ENCODE assay signal across 8 cellular contexts in the genomic region with DNA sequence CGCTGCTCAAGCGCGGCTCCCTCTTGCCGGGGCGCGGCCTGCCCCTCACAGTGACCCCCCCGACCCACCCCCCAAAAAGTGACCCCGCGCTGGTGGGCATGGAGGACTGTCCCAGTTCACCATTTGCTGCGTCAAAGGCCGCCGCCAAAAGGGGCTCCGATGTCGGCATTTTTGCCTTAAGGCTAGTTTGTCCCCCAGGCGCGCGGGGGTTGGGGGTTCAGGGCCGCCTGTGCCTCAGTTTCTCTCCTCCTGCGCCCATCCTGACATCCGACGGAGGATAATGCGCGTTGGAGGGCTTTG. TPM values are rescaled to one million over a fixed set of nuclear protein-coding genes. Genes with fewer than 3 reads are reported as not detected.
DNase-seq lines count a peak whose midpoint lies in the region; FAIRE-seq and TF ChIP-seq lines count a peak whose summit lies in the region.
"Had no signal": no experiment of that assay in that cellular context is flagged by ENCODE, and none has a peak within 500 bp of the region (broad histone marks: within the 10 kb centered on the region; RNA-seq: fewer than 3 reads in every experiment).

No MANE protein-coding gene starts in this region.

- peaks cover 1% of the 10 kb centered on the region for H3K9me3 Mint-ChIP-seq in activated naive CD8-positive, alpha-beta T cell treated with anti-CD3 and anti-CD28 coated beads for 36 hours

- intact Hi-C loops in kidney (cut with DNase I), result no loop called here

- H3K27me3 ChIP-seq in HUES6 (ENCODE audit: control insufficient read depth, insufficient read depth, low read length) (peaks cover 100% of the 10 kb centered on the region), iPS-15b (ENCODE audit: control insufficient read depth, insufficient read depth, low read length) (peaks cover 99% of the 10 kb centered on the region), subcutaneous abdominal adipose tissue (ENCODE audit: control insufficient read depth in 5 of 5, insufficient read depth in 4 of 5, low read length in 5 of 5) (peaks cover 0 to 3% (median 0%) of the 10 kb centered on the region in 5 donors)

- H3K4me3 Mint-ChIP-seq in activated naive CD8-positive, alpha-beta T cell treated with anti-CD3 and anti-CD28 coated beads for 36 hours, result peak overlapping the region; percentile 81

- no peak for FAIRE-seq in kidney (lab: Jason Lieb, UNC)

- H3K4me1 Mint-ChIP-seq in activated naive CD8-positive, alpha-beta T cell treated with anti-CD3 and anti-CD28 coated beads for 36 hours, result peaks cover 29% of the 10 kb centered on the region

- peaks cover 52% of the 10 kb centered on the region for H3K4me1 ChIP-seq in HUES6 (ENCODE audit: control insufficient read depth, insufficient read depth, low read length)
- H3K4me1 ChIP-seq in iPS-15b (ENCODE audit: control insufficient read depth, insufficient read depth, low read length), result peaks cover 6% of the 10 kb centered on the region
- peaks cover 12 to 100% (median 96%) of the 10 kb centered on the region in 5 donors for H3K4me1 ChIP-seq in subcutaneous abdominal adipose tissue (ENCODE audit: control insufficient read depth in 5 of 5, insufficient read depth in 5 of 5, low read length in 5 of 5)
- H3K4me1 ChIP-seq in kidney (ENCODE audit: control insufficient read depth in 1 of 2, insufficient read depth in 1 of 2, low read depth in 1 of 2, low read length in 2 of 2), result peaks cover 0 to 20% of the 10 kb centered on the region in 2 donors

- peak overlapping the region; percentile 94 for H3K27ac Mint-ChIP-seq in activated naive CD8-positive, alpha-beta T cell treated with anti-CD3 and anti-CD28 coated beads for 36 hours

- H3K4me3 ChIP-seq in HUES6 (ENCODE audit: low read depth, low read length) (peak overlapping the region; percentile 35), iPS-15b (ENCODE audit: low read depth, low read length) (peak overlapping the region; percentile 37), subcutaneous abdominal adipose tissue (ENCODE audit: low read depth in 1 of 5, low read length in 5 of 5) (peak overlapping the region; percentile 56 to 68 (median 65)), kidney (ENCODE audit: low read length in 2 of 2) (peak overlapping the region in 1 of 2 donors; percentile 51)

- H3K36me3 ChIP-seq in HUES6 (ENCODE audit: control insufficient read depth, insufficient read depth, low read length) (no peaks in the 10 kb centered on the region), iPS-15b (ENCODE audit: control insufficient read depth, insufficient read depth, low read length) (no peaks in the 10 kb centered on the region), subcutaneous abdominal adipose tissue (ENCODE audit: control insufficient read depth in 5 of 5, insufficient read depth in 5 of 5, low read length in 5 of 5) (peaks cover 0 to 8% (median 5%) of the 10 kb centered on the region in 5 donors), kidney (ENCODE audit: control insufficient read depth in 1 of 2, insufficient read depth in 2 of 2, low read length in 2 of 2) (no peaks in the 10 kb centered on the region)

- H3K9me3 ChIP-seq in HUES6 (ENCODE audit: control insufficient read depth, insufficient read depth, low read depth, low read length) (no peaks in the 10 kb centered on the region), iPS-15b (ENCODE audit: control insufficient read depth, insufficient read depth, low read length) (no peaks in the 10 kb centered on the region), subcutaneous abdominal adipose tissue (ENCODE audit: control insufficient read depth in 5 of 5, low read length in 5 of 5) (no peaks in the 10 kb centered on the region), kidney (ENCODE audit: control insufficient read depth in 1 of 2, low read length in 2 of 2) (no peaks in the 10 kb centered on the region)

- H3K27me3 Mint-ChIP-seq in activated naive CD8-positive, alpha-beta T cell treated with anti-CD3 and anti-CD28 coated beads for 36 hours, result peaks cover 77% of the 10 kb centered on the region

- TF ChIP-seq CTCF in kidney (IDR thresholded peaks at IDR 0.05; ENCODE audit: borderline replicate concordance, extremely low read depth, insufficient read depth), result no peak

- no peak overlapping the region for H3K9ac ChIP-seq in HUES6 (ENCODE audit: low read length)
- H3K9ac ChIP-seq in iPS-15b (ENCODE audit: low read depth, low read length), result no peak overlapping the region
- peak overlapping the region in 4 of 5 donors; percentile 78 to 86 (median 84) for H3K9ac ChIP-seq in subcutaneous abdominal adipose tissue (ENCODE audit: low read length in 5 of 5)
- H3K9ac ChIP-seq in kidney (ENCODE audit: low read length in 2 of 2), result no peak overlapping the region

- H3K36me3 Mint-ChIP-seq in activated naive CD8-positive, alpha-beta T cell treated with anti-CD3 and anti-CD28 coated beads for 36 hours, result peaks cover 2% of the 10 kb centered on the region

- no peak for DNase-seq in activated naive CD8-positive, alpha-beta T cell treated with anti-CD3 and anti-CD28 coated beads for 36 hours
- no peak for DNase-seq in NCI-H2081 treated with DMSO at 0.1 percent for 48 hours (lab: John Stamatoyannopoulos, UW)
- no peak for DNase-seq in kidney
- no peak for DNase-seq in CD1c-positive myeloid dendritic cell (ENCODE audit: extremely low spot score)
- DNase-seq: foreskin melanocyte had no signal

- H3K27ac ChIP-seq in HUES6 (ENCODE audit: low read depth, low read length), result no peak overlapping the region
- H3K27ac ChIP-seq in subcutaneous abdominal adipose tissue (ENCODE audit: low read depth, low read length), result peak overlapping the region; percentile 97
- no peak overlapping the region for H3K27ac ChIP-seq in kidney (ENCODE audit: low read depth in 2 of 2, low read length in 2 of 2)

RNA-seq across cellular contexts. Expression of a gene that starts 17.1 kb away (rescaled TPM):
- 1 to 10 TPM; 6.3 to 8.7 TPM for total RNA-seq in activated naive CD8-positive, alpha-beta T cell treated with anti-CD3 and anti-CD28 coated beads for 36 hours
- total RNA-seq in kidney, result 65.0 TPM
- 4.3 TPM for polyA plus RNA-seq in kidney (ENCODE audit: insufficient read depth, low read depth, low replicate concordance)

RNA-seq across cellular contexts. Expression of a gene that starts 43.0 kb away (rescaled TPM):
- not detected for total RNA-seq in activated naive CD8-positive, alpha-beta T cell treated with anti-CD3 and anti-CD28 coated beads for 36 hours
- total RNA-seq in kidney, result not detected
- polyA plus RNA-seq in kidney (ENCODE audit: insufficient read depth, low read depth, low replicate concordance), result not detected

RNA-seq across cellular contexts. Expression of a gene that starts 55.3 kb away (rescaled TPM):
- 10 to 100 TPM; 37.1 to 37.8 TPM for total RNA-seq in activated naive CD8-positive, alpha-beta T cell treated with anti-CD3 and anti-CD28 coated beads for 36 hours
- total RNA-seq in kidney, result 18.4 TPM
- polyA plus RNA-seq in kidney (ENCODE audit: insufficient read depth, low read depth, low replicate concordance), result 71.3 TPM

Comparison
In these comparisons a context has a peak if more than half of its experiments do, and no peak if none do; other contexts are left out.
1. H3K9ac ChIP-seq: peak in subcutaneous abdominal adipose tissue (4 of 5); none in HUES6 (single experiment), iPS-15b (single experiment) and kidney (0 of 2).